In the genomic region with DNA sequence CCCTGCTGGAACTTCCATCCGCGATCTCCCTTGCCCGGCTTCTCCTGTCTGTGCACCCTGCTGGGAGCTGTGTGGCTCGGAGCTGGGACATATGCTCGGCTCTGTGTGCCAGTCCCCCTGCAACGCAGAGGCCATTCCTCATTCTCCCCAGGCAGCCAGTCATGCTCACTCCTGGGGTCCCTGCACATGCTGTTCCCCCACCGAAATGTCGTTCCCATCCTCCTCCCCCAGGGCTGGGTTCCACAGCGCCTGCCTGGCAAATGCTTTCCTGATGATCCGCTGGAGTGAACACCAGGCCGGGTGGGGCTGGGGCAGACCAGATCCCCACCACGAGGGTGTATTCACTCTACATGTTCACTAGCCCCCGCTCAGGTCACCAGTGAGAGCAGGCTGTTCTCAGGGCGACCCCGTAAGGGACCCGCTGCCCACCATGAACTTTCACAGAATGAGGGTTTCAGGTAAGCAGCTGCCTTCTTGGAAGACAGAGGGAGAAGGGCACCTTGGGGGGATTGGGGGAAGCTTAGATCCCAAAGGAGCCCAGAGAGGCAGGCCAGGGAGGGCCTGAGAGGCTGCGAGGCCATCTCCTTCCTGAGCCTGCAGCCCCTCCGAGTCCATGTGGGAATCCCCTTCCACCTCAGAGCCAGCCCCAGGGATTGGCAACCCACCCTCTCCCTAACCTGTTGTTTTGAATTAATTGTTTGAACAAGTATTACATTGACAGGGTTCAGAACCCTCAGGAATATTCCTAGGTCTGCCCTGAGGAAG, we compare ENCODE assay signal across 15 cellular contexts.
"Had no signal": no experiment of that assay in that cellular context is flagged by ENCODE, and none has a peak within 500 bp of the region (broad histone marks: within the 10 kb centered on the region; RNA-seq: fewer than 3 reads in every experiment).

No MANE protein-coding gene starts in this region.

- ATAC-seq: activated CD8-positive, alpha-beta memory T cell treated with anti-CD3 and anti-CD28 coated beads, Interleukin-2, amount 10 ng/mL, durations not matched to agents 7 days and 5 days; left colon; natural killer cell treated with Interleukin-12 subunit alpha and Interleukin-12 subunit beta and Interleukin-15 and Interleukin-18, amount 100 ng/mL, for 72 hours had no signal

- H3K27ac Mint-ChIP-seq: activated CD8-positive, alpha-beta memory T cell treated with anti-CD3 and anti-CD28 coated beads, Interleukin-2, amount 10 ng/mL, durations not matched to agents 7 days and 5 days; activated naive CD8-positive, alpha-beta T cell; activated T-cell treated with anti-CD3 and anti-CD28 coated beads, Interleukin-2, amount 50 U/mL, for 24 hours; natural killer cell treated with Interleukin-12 subunit alpha and Interleukin-12 subunit beta and Interleukin-15 and Interleukin-18, amount 100 ng/mL, for 72 hours; T-helper 2 cell treated with Interferon-gamma antibody and Interleukin-4, amounts not matched to agents 5 μg/mL and 100 μg/mL, for 36 hours had no signal

- H3K4me3 ChIP-seq: ovary, thyroid gland, vagina had no signal

- H3K27me3 Mint-ChIP-seq: activated naive CD8-positive, alpha-beta T cell; activated T-cell treated with anti-CD3 and anti-CD28 coated beads, Interleukin-2, amount 50 U/mL, for 24 hours had no signal

- H3K36me3 ChIP-seq: ovary, thyroid gland, vagina had no signal

- H3K4me1 Mint-ChIP-seq: activated CD8-positive, alpha-beta memory T cell treated with anti-CD3 and anti-CD28 coated beads, Interleukin-2, amount 10 ng/mL, durations not matched to agents 7 days and 5 days had no signal

- H3K4me1 ChIP-seq: vagina had no signal

- H3K36me3 Mint-ChIP-seq: activated CD8-positive, alpha-beta memory T cell treated with anti-CD3 and anti-CD28 coated beads, Interleukin-2, amount 10 ng/mL, durations not matched to agents 7 days and 5 days; activated naive CD8-positive, alpha-beta T cell; brain; natural killer cell treated with Interleukin-12 subunit alpha and Interleukin-12 subunit beta and Interleukin-15 and Interleukin-18, amount 100 ng/mL, for 72 hours had no signal

- DNase-seq: activated CD4-positive, alpha-beta T cell treated with anti-CD3 and anti-CD28 coated beads for 1 hour; activated CD4-positive, alpha-beta T cell treated with anti-CD3 and anti-CD28 coated beads, Interleukin-2, amount 50 U/mL, for 48 hours; activated CD8-positive, alpha-beta memory T cell treated with anti-CD3 and anti-CD28 coated beads, Interleukin-2, amount 10 ng/mL, durations not matched to agents 7 days and 5 days; activated effector memory CD4-positive, alpha-beta T cell treated with Interleukin-2 at 50 U/mL for 16 hours; activated T-cell treated with anti-CD3 and anti-CD28 coated beads, Interleukin-2, amount 50 U/mL, for 24 hours; left colon; mammary epithelial cell; ovary; small intestine; thyroid gland had no signal

- H3K9me3 ChIP-seq: ovary, thyroid gland, vagina had no signal

- H3K9me3 Mint-ChIP-seq: activated T-cell treated with anti-CD3 and anti-CD28 coated beads, Interleukin-2, amount 50 U/mL, for 24 hours; natural killer cell treated with Interleukin-12 subunit alpha and Interleukin-12 subunit beta and Interleukin-15 and Interleukin-18, amount 100 ng/mL, for 72 hours; T-helper 2 cell treated with Interferon-gamma antibody and Interleukin-4, amounts not matched to agents 5 μg/mL and 100 μg/mL, for 36 hours had no signal

- H3K4me3 Mint-ChIP-seq: activated CD8-positive, alpha-beta memory T cell treated with anti-CD3 and anti-CD28 coated beads, Interleukin-2, amount 10 ng/mL, durations not matched to agents 7 days and 5 days; activated naive CD8-positive, alpha-beta T cell; activated T-cell treated with anti-CD3 and anti-CD28 coated beads, Interleukin-2, amount 50 U/mL, for 24 hours; brain; natural killer cell treated with Interleukin-12 subunit alpha and Interleukin-12 subunit beta and Interleukin-15 and Interleukin-18, amount 100 ng/mL, for 72 hours; T-helper 2 cell treated with Interferon-gamma antibody and Interleukin-4, amounts not matched to agents 5 μg/mL and 100 μg/mL, for 36 hours had no signal

- H3K27ac ChIP-seq: ovary, thyroid gland, vagina had no signal

- H3K27me3 ChIP-seq: ovary, thyroid gland, vagina had no signal
